In the genomic region with DNA sequence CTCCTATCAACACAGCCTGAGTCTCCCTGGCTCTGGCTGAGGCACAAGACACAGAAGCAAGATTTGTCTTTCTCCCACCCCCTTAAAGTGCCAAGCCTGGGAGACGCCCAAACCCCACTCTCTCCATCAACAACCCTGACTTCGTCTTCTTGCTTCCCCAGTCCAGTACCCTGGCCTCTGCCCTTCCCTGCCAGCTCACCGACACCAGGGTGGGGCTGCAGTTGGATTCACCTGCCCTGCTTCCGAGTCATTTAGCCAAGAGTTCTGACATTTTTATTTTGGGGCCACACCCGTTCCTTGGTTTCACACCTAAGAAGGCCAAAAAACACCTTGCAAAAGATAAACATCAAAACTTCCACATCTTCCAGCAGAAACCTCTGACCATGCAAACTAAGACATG, we compare ENCODE assay signal across 19 cellular contexts. TPM values are rescaled to one million over a fixed set of nuclear protein-coding genes. Genes with fewer than 3 reads are reported as not detected.
DNase-seq lines count a peak whose midpoint lies in the region; ATAC-seq and TF ChIP-seq lines count a peak whose summit lies in the region.
"Had no signal": no experiment of that assay in that cellular context is flagged by ENCODE, and none has a peak within 500 bp of the region (broad histone marks: within the 10 kb centered on the region; RNA-seq: fewer than 3 reads in every experiment).

No MANE protein-coding gene starts in this region.

- H3K4me1 Mint-ChIP-seq in activated CD4-positive, alpha-beta memory T cell treated with anti-CD3 and anti-CD28 coated beads, Interleukin-2, amount 10 ng/mL, durations not matched to agents 7 days and 5 days: peaks cover 23% of the 10 kb centered on the region
- H3K4me1 Mint-ChIP-seq in activated CD4-positive, alpha-beta memory T cell treated with anti-CD3 and anti-CD28 coated beads for 36 hours (ENCODE audit: low read depth): peaks cover 18% of the 10 kb centered on the region
- peaks cover 16 to 24% (median 23%) of the 10 kb centered on the region in 3 donors for H3K4me1 Mint-ChIP-seq in T-cell

- H3K9ac ChIP-seq in trophoblast cell (ENCODE audit: low read length): no peak overlapping the region

- H2BK12ac ChIP-seq in trophoblast cell (ENCODE audit: low read length): no peak overlapping the region

- peaks cover 4% of the 10 kb centered on the region for H3K36me3 Mint-ChIP-seq in activated CD4-positive, alpha-beta memory T cell treated with anti-CD3 and anti-CD28 coated beads, Interleukin-2, amount 10 ng/mL, durations not matched to agents 7 days and 5 days (ENCODE audit: low read depth)
- peaks cover 3% of the 10 kb centered on the region for H3K36me3 Mint-ChIP-seq in activated CD4-positive, alpha-beta memory T cell treated with anti-CD3 and anti-CD28 coated beads for 36 hours
- peaks cover 21% of the 10 kb centered on the region for H3K36me3 Mint-ChIP-seq in T-cell

- intact Hi-C loops in activated CD4-positive, alpha-beta memory T cell treated with anti-CD3 and anti-CD28 coated beads for 36 hours (cut with micrococcal nuclease): no loop called here

- no peak overlapping the region for H4K8ac ChIP-seq in trophoblast cell (ENCODE audit: low read depth, low read length)

- no CpG with 5 or more reads among the region's 5 CpGs for WGBS in trophoblast cell (ENCODE audit: extremely low coverage, insufficient coverage, insufficient read length)

- no peak for TF ChIP-seq CTCF in right atrium auricular region (IDR thresholded peaks at IDR 0.05)

- H3K4me3 ChIP-seq in trophoblast cell (ENCODE audit: low read depth, low read length) (no peak overlapping the region), right atrium auricular region (no peak overlapping the region)
- H3K4me3 ChIP-seq: A549, hepatocyte, SJCRH30, smooth muscle cell had no signal

- H2AK5ac ChIP-seq in trophoblast cell (ENCODE audit: low read length): no peak overlapping the region

- H3K27ac Mint-ChIP-seq in activated CD4-positive, alpha-beta memory T cell treated with anti-CD3 and anti-CD28 coated beads, Interleukin-2, amount 10 ng/mL, durations not matched to agents 7 days and 5 days: peak overlapping the region; percentile 54
- H3K27ac Mint-ChIP-seq in activated CD4-positive, alpha-beta memory T cell treated with anti-CD3 and anti-CD28 coated beads for 36 hours: no peak overlapping the region
- peak overlapping the region; percentile 78 to 79 for H3K27ac Mint-ChIP-seq in T-cell

- no peaks in the 10 kb centered on the region for H3K9me3 ChIP-seq in trophoblast cell (ENCODE audit: insufficient read depth, low read depth, low read length)
- H3K9me3 ChIP-seq in right atrium auricular region: no peaks in the 10 kb centered on the region
- H3K9me3 ChIP-seq: A549, SJCRH30 had no signal

- H3K79me2 ChIP-seq in trophoblast cell (ENCODE audit: control insufficient read depth, insufficient read depth, low read length, poor library complexity): no peaks in the 10 kb centered on the region

- no peak overlapping the region for H2BK5ac ChIP-seq in trophoblast cell (ENCODE audit: low read depth, low read length, poor library complexity)

- H3K9me3 Mint-ChIP-seq in activated CD4-positive, alpha-beta memory T cell treated with anti-CD3 and anti-CD28 coated beads, Interleukin-2, amount 10 ng/mL, durations not matched to agents 7 days and 5 days: no peaks in the 10 kb centered on the region
- no peaks in the 10 kb centered on the region for H3K9me3 Mint-ChIP-seq in activated CD4-positive, alpha-beta memory T cell treated with anti-CD3 and anti-CD28 coated beads for 36 hours
- H3K9me3 Mint-ChIP-seq in T-cell: no peaks in the 10 kb centered on the region

- no peak overlapping the region for H4K12ac ChIP-seq in trophoblast cell (ENCODE audit: low read depth, low read length)

- H3K4me2 ChIP-seq in trophoblast cell (ENCODE audit: low read length): no peak overlapping the region
- H3K4me2 ChIP-seq: A549, hepatocyte, smooth muscle cell had no signal

- H2BK120ac ChIP-seq in trophoblast cell (ENCODE audit: insufficient read depth, low read length, poor library complexity): no peak overlapping the region

- POLR2A ChIA-PET in activated CD4-positive, alpha-beta memory T cell treated with anti-CD3 and anti-CD28 coated beads, Interleukin-2, amount 10 ng/mL, durations not matched to agents 7 days and 5 days (lab: Charles Lee): interaction anchor here (1.0 to 1.2 kb wide), 3 partner anchors 41 to 69 kb away, joined by 3 to 4 read pairs (median 3); partner anchors contain the start of gene GFOD2
- POLR2A ChIA-PET in activated CD4-positive, alpha-beta memory T cell treated with anti-CD3 and anti-CD28 coated beads for 36 hours (lab: Charles Lee): interaction anchor here (0.6 kb wide), 1 partner anchor 549 kb away, joined by 3 read pairs; no protein-coding TSS in a partner anchor
- POLR2A ChIA-PET in T-cell (lab: Charles Lee): no interaction called here

- H3K27me3 Mint-ChIP-seq in activated CD4-positive, alpha-beta memory T cell treated with anti-CD3 and anti-CD28 coated beads, Interleukin-2, amount 10 ng/mL, durations not matched to agents 7 days and 5 days: no peaks in the 10 kb centered on the region
- no peaks in the 10 kb centered on the region for H3K27me3 Mint-ChIP-seq in activated CD4-positive, alpha-beta memory T cell treated with anti-CD3 and anti-CD28 coated beads for 36 hours
- H3K27me3 Mint-ChIP-seq in T-cell: no peaks in the 10 kb centered on the region

- no peaks in the 10 kb centered on the region for H3K79me1 ChIP-seq in trophoblast cell (ENCODE audit: low read length)

- H3K23ac ChIP-seq in trophoblast cell (ENCODE audit: low read length): peak overlapping the region; percentile 58

- H3K27me3 ChIP-seq in trophoblast cell (ENCODE audit: insufficient read depth, low read length) (no peaks in the 10 kb centered on the region), right atrium auricular region (no peaks in the 10 kb centered on the region)
- H3K27me3 ChIP-seq: brain microvascular endothelial cell, hepatocyte, SJCRH30 had no signal

- H4K91ac ChIP-seq in trophoblast cell (ENCODE audit: low read depth, low read length): no peak overlapping the region

- no peak overlapping the region for H3K4ac ChIP-seq in trophoblast cell (ENCODE audit: low read depth, low read length)

- peaks cover 13 to 24% of the 10 kb centered on the region in 2 experiments for H3K36me3 ChIP-seq in trophoblast cell (ENCODE audit: control insufficient read depth in 1 of 2, insufficient read depth in 2 of 2, low read length in 2 of 2)
- peaks cover 5% of the 10 kb centered on the region for H3K36me3 ChIP-seq in right atrium auricular region
- H3K36me3 ChIP-seq: brain microvascular endothelial cell, SJCRH30 had no signal

- no peak overlapping the region for H3K14ac ChIP-seq in trophoblast cell (ENCODE audit: low read length)

- H3K18ac ChIP-seq in trophoblast cell (ENCODE audit: low read length): no peak overlapping the region

- H3K4me1 ChIP-seq in trophoblast cell (ENCODE audit: control insufficient read depth in 1 of 2, insufficient read depth in 2 of 2, low read length in 2 of 2) (no peaks in the 10 kb centered on the region), right atrium auricular region (peaks cover 0 to 4% of the 10 kb centered on the region in 2 donors)
- H3K4me1 ChIP-seq: A549, SJCRH30 had no signal

- CTCF ChIA-PET in activated CD4-positive, alpha-beta memory T cell treated with anti-CD3 and anti-CD28 coated beads, Interleukin-2, amount 10 ng/mL, durations not matched to agents 7 days and 5 days (lab: Charles Lee): interaction anchor here (1.3 to 1.8 kb wide), 2 partner anchors 56 to 280 kb away, joined by 3 to 4 read pairs; partner anchors contain the start of gene ATP6V0D1
- CTCF ChIA-PET in activated CD4-positive, alpha-beta memory T cell treated with anti-CD3 and anti-CD28 coated beads for 36 hours (lab: Charles Lee): interaction anchor here (0.6 to 1.4 kb wide), 2 partner anchors 157 to 167 kb away, joined by 3 read pairs; no protein-coding TSS in a partner anchor
- CTCF ChIA-PET in T-cell (lab: Charles Lee): interaction anchor here in 1 of 2 donors (0.6 kb wide), 1 partner anchor 287 kb away, joined by 5 read pairs; no protein-coding TSS in a partner anchor

- DNase-seq in activated CD4-positive, alpha-beta memory T cell treated with anti-CD3 and anti-CD28 coated beads, Interleukin-2, amount 10 ng/mL, durations not matched to agents 7 days and 5 days: no peak
- DNase-seq in activated CD4-positive, alpha-beta memory T cell treated with anti-CD3 and anti-CD28 coated beads for 36 hours: no peak
- DNase-seq in T-cell (no peak), trophoblast cell (no peak), right atrium auricular region (ENCODE audit: low spot score) (no peak)
- DNase-seq: activated naive CD4-positive, alpha-beta T cell; brain microvascular endothelial cell; COR-L47; NCI-H1048; NCI-H2107; NCI-H526 treated with DMSO at 0.1 percent for 48 hours; OCI-M1; SJCRH30 had no signal

- H3K27ac ChIP-seq in trophoblast cell (ENCODE audit: low read depth, low read length): no peak overlapping the region
- no peak overlapping the region for H3K27ac ChIP-seq in right atrium auricular region
- H3K27ac ChIP-seq: A549, brain microvascular endothelial cell, hepatocyte, SJCRH30 had no signal

- no peak for ATAC-seq in T-cell (replicated peaks in 1 of 4)
- ATAC-seq in esophagus mucosa: peak; percentile 73
- ATAC-seq in HG03565 (IDR thresholded peaks at IDR 0.05; ENCODE audit: unreplicated experiment): no peak
- ATAC-seq in HG02678 (IDR thresholded peaks at IDR 0.05; ENCODE audit: unreplicated experiment): no peak
- ATAC-seq: A549 had no signal

- no peak overlapping the region for H2AFZ ChIP-seq in trophoblast cell (ENCODE audit: insufficient read depth, low read length, poor library complexity)
- H2AFZ ChIP-seq: hepatocyte had no signal

- H3K4me3 Mint-ChIP-seq in activated CD4-positive, alpha-beta memory T cell treated with anti-CD3 and anti-CD28 coated beads, Interleukin-2, amount 10 ng/mL, durations not matched to agents 7 days and 5 days: no peak overlapping the region
- H3K4me3 Mint-ChIP-seq in activated CD4-positive, alpha-beta memory T cell treated with anti-CD3 and anti-CD28 coated beads for 36 hours: no peak overlapping the region
- H3K4me3 Mint-ChIP-seq in T-cell: no peak overlapping the region

RNA-seq across cellular contexts. Expression of gene GFOD2, which starts 41.7 kb away (rescaled TPM):
- 10 to 100 TPM; 13.0 to 14.9 TPM for total RNA-seq in activated CD4-positive, alpha-beta memory T cell treated with anti-CD3 and anti-CD28 coated beads, Interleukin-2, amount 10 ng/mL, durations not matched to agents 7 days and 5 days
- 10 to 100 TPM; 12.6 to 13.7 TPM for total RNA-seq in activated CD4-positive, alpha-beta memory T cell treated with anti-CD3 and anti-CD28 coated beads for 36 hours
- total RNA-seq in T-cell: 10 to 100 TPM in 4 of 5 donors, 1 to 10 TPM in 1; 8.5 to 23.2 (median 16.7) TPM
- total RNA-seq in esophagus mucosa: 25.4 TPM
- polyA plus RNA-seq in trophoblast cell (2013): 14.0 and 14.3 TPM in 2 replicates
- 1 to 10 TPM; 7.1 to 9.2 TPM for total RNA-seq in right atrium auricular region

RNA-seq across cellular contexts. Expression of gene RANBP10, which starts 45.5 kb away (rescaled TPM):
- total RNA-seq in activated CD4-positive, alpha-beta memory T cell treated with anti-CD3 and anti-CD28 coated beads, Interleukin-2, amount 10 ng/mL, durations not matched to agents 7 days and 5 days: 10 to 100 TPM; 23.2 to 24.3 TPM
- 10 to 100 TPM; 14.9 to 18.1 TPM for total RNA-seq in activated CD4-positive, alpha-beta memory T cell treated with anti-CD3 and anti-CD28 coated beads for 36 hours
- total RNA-seq in T-cell (10 to 100 TPM; 21.9 to 29.3 (median 24.5) TPM), esophagus mucosa (20.1 TPM), right atrium auricular region (1 to 10 TPM; 7.8 to 8.9 TPM)
- 17.3 and 17.4 TPM in 2 replicates for polyA plus RNA-seq in trophoblast cell (2013)

RNA-seq across cellular contexts. Expression of gene TSNAXIP1, which starts 45.9 kb away (rescaled TPM):
- total RNA-seq in activated CD4-positive, alpha-beta memory T cell treated with anti-CD3 and anti-CD28 coated beads, Interleukin-2, amount 10 ng/mL, durations not matched to agents 7 days and 5 days: under 1 TPM; 0.20 to 0.25 TPM
- total RNA-seq in activated CD4-positive, alpha-beta memory T cell treated with anti-CD3 and anti-CD28 coated beads for 36 hours: under 1 TPM; 0.77 to 0.81 TPM
- total RNA-seq in T-cell (under 1 TPM; 0.30 to 0.45 (median 0.37) TPM), esophagus mucosa (0.40 TPM), right atrium auricular region (under 1 TPM in 1 of 2 donors, not detected in 1; 0.55 TPM)
- polyA plus RNA-seq in trophoblast cell (2013): 0.37 and 0.49 TPM in 2 replicates

Comparison
In these comparisons a context has a peak if more than half of its experiments do, and no peak if none do; other contexts are left out.
1. POLR2A ChIA-PET loops: an anchor here in activated CD4-positive, alpha-beta memory T cell treated with anti-CD3 and anti-CD28 coated beads, Interleukin-2, amount 10 ng/mL, durations not matched to agents 7 days and 5 days (1.0 to 1.2 kb wide) and activated CD4-positive, alpha-beta memory T cell treated with anti-CD3 and anti-CD28 coated beads for 36 hours (0.6 kb wide); none called in T-cell.